ENCODE assay signal across 6 cellular contexts in genomic region chr20:53562104-53562764, GRCh38. TPM values are rescaled to one million over a fixed set of nuclear protein-coding genes. Genes with fewer than 3 reads are reported as not detected.
DNase-seq lines count a peak whose midpoint lies in the region; ATAC-seq and TF ChIP-seq lines count a peak whose summit lies in the region.
"Not testable (repeated sequence)": the region's sequence is repeated elsewhere in the genome, so short reads cannot be mapped to it uniquely, and the experiment has no call there.

No MANE protein-coding gene starts in this region.

- H3K36me3 Mint-ChIP-seq in progenitor cell of endocrine pancreas (ENCODE audit: insufficient read depth) = not testable (repeated sequence)

- TF ChIP-seq POLR2A in suprapubic skin (IDR thresholded peaks at IDR 0.05) = not testable (repeated sequence)

- peak overlapping the region; percentile 39; the same call in 1 of the 2 replicates for H3K27ac ChIP-seq in Panc1 (ENCODE audit: low read length)
- not testable (repeated sequence) for H3K27ac ChIP-seq in suprapubic skin

- WGBS in suprapubic skin = 96% methylated on average over 9 of the region's 9 CpGs

- not testable (repeated sequence) for H3K9me3 Mint-ChIP-seq in progenitor cell of endocrine pancreas (ENCODE audit: low read depth)

- intact Hi-C loops in Panc1 (cut with micrococcal nuclease; ENCODE audit: unreplicated experiment) = not testable (repeated sequence)

- H3K27me3 Mint-ChIP-seq in progenitor cell of endocrine pancreas = not testable (repeated sequence)

- not testable (repeated sequence) for DNase-seq in Panc1 (ENCODE audit: low read depth, low spot score); progenitor cell of endocrine pancreas (ENCODE audit: low spot score, unreplicated experiment)
- DNase-seq in cerebellar cortex (ENCODE audit: low spot score) (peak; percentile 26), left lobe of liver (ENCODE audit: low spot score) (peak; percentile 21), suprapubic skin (ENCODE audit: low spot score in 2 of 2) (peak; percentile 16 to 52)

- H3K36me3 ChIP-seq in Panc1 (ENCODE audit: control insufficient read depth, insufficient read depth, low read length) (peaks cover 11% of the 10 kb centered on the region), suprapubic skin (peaks cover 22% of the 10 kb centered on the region)

- not testable (repeated sequence) for H3K9me3 ChIP-seq in Panc1 (ENCODE audit: control insufficient read depth, insufficient read depth, low read depth, low read length); suprapubic skin

- POLR2A ChIA-PET in Panc1 (lab: Charles Lee) = not testable (repeated sequence)

- TF ChIP-seq CTCF in Panc1 (IDR thresholded peaks at IDR 0.05); progenitor cell of endocrine pancreas (IDR thresholded peaks at IDR 0.05; ENCODE audit: unreplicated experiment); suprapubic skin (IDR thresholded peaks at IDR 0.05): not testable (repeated sequence)

- CTCF ChIA-PET in Panc1 (lab: Charles Lee) = interaction anchor here (0.7 kb wide), 2 partner anchors 146 to 1795 kb away, joined by 6 to 7 read pairs; no protein-coding TSS in a partner anchor

- peaks cover 39% of the 10 kb centered on the region for H3K4me1 ChIP-seq in Panc1 (ENCODE audit: control insufficient read depth, insufficient read depth, low read length)
- not testable (repeated sequence) for H3K4me1 ChIP-seq in suprapubic skin

- H3K4me3 Mint-ChIP-seq in progenitor cell of endocrine pancreas (ENCODE audit: low read depth) = not testable (repeated sequence)

- TF ChIP-seq EP300 in suprapubic skin (IDR thresholded peaks at IDR 0.05) = not testable (repeated sequence)

- not testable (repeated sequence) for BruUV-seq in Panc1 (replicated peaks; lab: Mats Ljungman, UMichigan)

- not testable (repeated sequence) for H3K27me3 ChIP-seq in Panc1 (ENCODE audit: control insufficient read depth, insufficient read depth, low read length); suprapubic skin

- peak overlapping the region; percentile 73 for H3K27ac Mint-ChIP-seq in progenitor cell of endocrine pancreas

- not testable (repeated sequence) for H3K4me3 ChIP-seq in Panc1 (ENCODE audit: low read depth in 2 of 2, low read length in 2 of 2); suprapubic skin

- in situ Hi-C loops in Panc1 (cut with HindIII; ENCODE audit: low pct_unique_long_range_greater_than_20kb, low sequenced_read_pairs) = not testable (repeated sequence)

- not testable (repeated sequence) for H3K4me1 Mint-ChIP-seq in progenitor cell of endocrine pancreas (ENCODE audit: low read depth)

- not testable (repeated sequence) for ATAC-seq in Panc1, left lobe of liver
- ATAC-seq in SK-N-SH treated with all-trans-retinoic acid at 6 μM for 48 hours = peak; percentile 17

RNA-seq across cellular contexts. Expression of gene ZNF217, which starts 31.4 kb away (rescaled TPM):
- 210 TPM for total RNA-seq in Panc1 (2021; ENCODE audit: unreplicated experiment)
- polyA plus RNA-seq in Panc1 (2012; ENCODE audit: insufficient read length) = 80.1 TPM
- 11.1 TPM for total RNA-seq in left lobe of liver
- 68.4 and 76.3 TPM in 2 replicates for total RNA-seq in progenitor cell of endocrine pancreas
- 10 to 100 TPM; 31.2 to 64.8 (median 46.7) TPM for total RNA-seq in suprapubic skin
